36 cellular contexts compared by ENCODE assay signal in the genomic region with DNA sequence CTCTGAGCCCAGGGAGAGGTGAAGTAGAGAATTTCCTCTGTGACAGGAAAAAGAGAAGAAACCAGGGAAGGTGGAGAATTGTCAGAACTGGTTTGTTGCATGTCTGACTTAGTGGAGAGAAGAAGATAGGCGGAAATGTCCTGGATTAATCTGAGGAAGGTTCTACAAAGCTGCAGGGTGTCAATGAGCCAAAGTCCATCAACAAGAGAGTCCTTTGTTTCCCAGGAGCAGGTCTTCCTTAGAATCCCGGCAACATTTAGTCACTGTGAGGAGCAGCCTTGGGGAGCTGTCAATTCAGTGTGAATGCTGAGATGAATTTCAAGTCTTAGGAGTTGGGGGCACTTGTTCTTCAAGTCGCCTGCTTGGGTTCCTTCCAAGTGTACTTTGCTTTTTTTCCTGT.
"Had no signal": no experiment of that assay in that cellular context is flagged by ENCODE, and none has a peak within 500 bp of the region (broad histone marks: within the 10 kb centered on the region; RNA-seq: fewer than 3 reads in every experiment).

No MANE protein-coding gene starts in this region.

- H3K27ac Mint-ChIP-seq: activated CD4-positive, alpha-beta memory T cell treated with anti-CD3 and anti-CD28 coated beads, Interleukin-2, amount 10 ng/mL, durations not matched to agents 7 days and 5 days; activated naive CD4-positive, alpha-beta T cell treated with anti-CD3 and anti-CD28 coated beads, Interleukin-2, amount 10 ng/mL, durations not matched to agents 7 days and 5 days; activated naive CD8-positive, alpha-beta T cell treated with anti-CD3 and anti-CD28 coated beads, Interleukin-2, amount 10 ng/mL, durations not matched to agents 7 days and 5 days; activated T-cell treated with anti-CD3 and anti-CD28 coated beads, Interleukin-2, amount 50 U/mL, for 24 hours; mesothelial cell of epicardium; naive thymus-derived CD4-positive, alpha-beta T cell; stimulated activated memory B cell treated with anti-CD40 and anti-IgM and Interleukin-4, amounts not matched to agents 10 μg/mL and 1 μg/mL and 100 μg/mL, for 72 hours; stimulated activated naive CD8-positive, alpha-beta T cell treated with anti-CD3 and anti-CD28 coated beads, Interleukin-15, amount 100 ng/mL, for 72 hours; type B pancreatic cell had no signal

- H3K9me3 Mint-ChIP-seq: activated CD4-positive, alpha-beta memory T cell treated with anti-CD3 and anti-CD28 coated beads, Interleukin-2, amount 10 ng/mL, durations not matched to agents 7 days and 5 days; activated naive CD8-positive, alpha-beta T cell treated with anti-CD3 and anti-CD28 coated beads, Interleukin-2, amount 10 ng/mL, durations not matched to agents 7 days and 5 days; type B pancreatic cell had no signal

- H3K36me3 ChIP-seq: breast epithelium, colonic mucosa, gastroesophageal sphincter, left lung had no signal

- ATAC-seq: activated CD4-positive, CD25-positive, alpha-beta regulatory T cell treated with anti-CD3 and anti-CD28 coated beads, Interleukin-2, amount 50 U/mL, for 24 hours; gastroesophageal sphincter; left lung; naive thymus-derived CD4-positive, alpha-beta T cell; sciatic nerve; stimulated activated memory B cell treated with anti-CD40 and anti-IgM and Interleukin-4, amounts not matched to agents 10 μg/mL and 1 μg/mL and 100 μg/mL, for 72 hours; stimulated activated naive CD8-positive, alpha-beta T cell treated with anti-CD3 and anti-CD28 coated beads, Interleukin-15, amount 100 ng/mL, for 72 hours had no signal

- H3K27ac ChIP-seq: breast epithelium, colonic mucosa, gastroesophageal sphincter, left lung, skin epidermis, uterus, VCaP had no signal

- H3K4me3 Mint-ChIP-seq: activated CD4-positive, alpha-beta memory T cell treated with anti-CD3 and anti-CD28 coated beads, Interleukin-2, amount 10 ng/mL, durations not matched to agents 7 days and 5 days; activated naive CD4-positive, alpha-beta T cell treated with anti-CD3 and anti-CD28 coated beads, Interleukin-2, amount 10 ng/mL, durations not matched to agents 7 days and 5 days; activated naive CD8-positive, alpha-beta T cell treated with anti-CD3 and anti-CD28 coated beads, Interleukin-2, amount 10 ng/mL, durations not matched to agents 7 days and 5 days; activated T-cell treated with anti-CD3 and anti-CD28 coated beads, Interleukin-2, amount 50 U/mL, for 24 hours; central memory CD8-positive, alpha-beta T cell; mesothelial cell of epicardium; naive thymus-derived CD4-positive, alpha-beta T cell; neural crest cell; stimulated activated memory B cell treated with anti-CD40 and anti-IgM and Interleukin-4, amounts not matched to agents 10 μg/mL and 1 μg/mL and 100 μg/mL, for 72 hours; stimulated activated naive CD8-positive, alpha-beta T cell treated with anti-CD3 and anti-CD28 coated beads, Interleukin-15, amount 100 ng/mL, for 72 hours; type B pancreatic cell had no signal

- DNase-seq: activated CD4-positive, alpha-beta memory T cell treated with anti-CD3 and anti-CD28 coated beads, Interleukin-2, amount 10 ng/mL, durations not matched to agents 7 days and 5 days; activated CD4-positive, alpha-beta T cell treated with anti-CD3 and anti-CD28 coated beads for 48 hours; activated CD8-positive, alpha-beta memory T cell treated with anti-CD3 and anti-CD28 coated beads, Interleukin-2, amount 50 U/mL, for 48 hours; activated gamma-delta T cell; activated naive CD4-positive, alpha-beta T cell treated with anti-CD3 and anti-CD28 coated beads, Interleukin-2, amount 10 ng/mL, durations not matched to agents 7 days and 5 days; activated naive CD8-positive, alpha-beta T cell treated with anti-CD3 and anti-CD28 coated beads, Interleukin-2, amount 10 ng/mL, durations not matched to agents 7 days and 5 days; activated T-cell treated with anti-CD3 and anti-CD28 coated beads, Interleukin-2, amount 50 U/mL, for 24 hours; amygdala; colonic mucosa; effector memory CD4-positive, alpha-beta T cell; erythroblast; hypothalamus; kidney glomerular epithelial cell; left lung; naive thymus-derived CD4-positive, alpha-beta T cell; posterior cingulate gyrus; stimulated activated CD4-positive, alpha-beta T cell treated with anti-CD3 and anti-CD28 coated beads, Interleukin-1b, Interleukin-23, amount 100 ng/mL, for 48 hours; stimulated activated CD4-positive, alpha-beta T cell treated with anti-CD3 and anti-CD28 coated beads, Interleukin-4, amount 100 ng/mL, for 4 hours; stimulated activated CD8-positive, alpha-beta memory T cell treated with anti-CD3 and anti-CD28 coated beads, Interleukin-4, amount 100 ng/mL, for 48 hours; stimulated activated naive CD8-positive, alpha-beta T cell treated with anti-CD3 and anti-CD28 coated beads, Interleukin-15, amount 100 ng/mL, for 72 hours; substantia nigra; T-helper 9 cell; uterus had no signal

- H3K4me1 Mint-ChIP-seq: activated CD4-positive, alpha-beta memory T cell treated with anti-CD3 and anti-CD28 coated beads, Interleukin-2, amount 10 ng/mL, durations not matched to agents 7 days and 5 days; activated naive CD4-positive, alpha-beta T cell treated with anti-CD3 and anti-CD28 coated beads, Interleukin-2, amount 10 ng/mL, durations not matched to agents 7 days and 5 days; activated naive CD8-positive, alpha-beta T cell treated with anti-CD3 and anti-CD28 coated beads, Interleukin-2, amount 10 ng/mL, durations not matched to agents 7 days and 5 days; central memory CD8-positive, alpha-beta T cell; naive thymus-derived CD4-positive, alpha-beta T cell; stimulated activated memory B cell treated with anti-CD40 and anti-IgM and Interleukin-4, amounts not matched to agents 10 μg/mL and 1 μg/mL and 100 μg/mL, for 72 hours; stimulated activated naive CD8-positive, alpha-beta T cell treated with anti-CD3 and anti-CD28 coated beads, Interleukin-15, amount 100 ng/mL, for 72 hours had no signal

- H3K4me1 ChIP-seq: breast epithelium, colonic mucosa, gastroesophageal sphincter, left lung, uterus had no signal

- FAIRE-seq: TTC549 had no signal

- H3K4me3 ChIP-seq: breast epithelium, colonic mucosa, gastroesophageal sphincter, left lung, lung, skin epidermis, uterus had no signal

- H3K9me3 ChIP-seq: breast epithelium, colonic mucosa, uterus had no signal

- H3K27me3 Mint-ChIP-seq: activated CD4-positive, alpha-beta memory T cell treated with anti-CD3 and anti-CD28 coated beads, Interleukin-2, amount 10 ng/mL, durations not matched to agents 7 days and 5 days; activated naive CD4-positive, alpha-beta T cell treated with anti-CD3 and anti-CD28 coated beads, Interleukin-2, amount 10 ng/mL, durations not matched to agents 7 days and 5 days; activated T-cell treated with anti-CD3 and anti-CD28 coated beads, Interleukin-2, amount 50 U/mL, for 24 hours; central memory CD8-positive, alpha-beta T cell; stimulated activated memory B cell treated with anti-CD40 and anti-IgM and Interleukin-4, amounts not matched to agents 10 μg/mL and 1 μg/mL and 100 μg/mL, for 72 hours had no signal

- H3K36me3 Mint-ChIP-seq: activated naive CD4-positive, alpha-beta T cell treated with anti-CD3 and anti-CD28 coated beads, Interleukin-2, amount 10 ng/mL, durations not matched to agents 7 days and 5 days; activated naive CD8-positive, alpha-beta T cell treated with anti-CD3 and anti-CD28 coated beads, Interleukin-2, amount 10 ng/mL, durations not matched to agents 7 days and 5 days; naive thymus-derived CD4-positive, alpha-beta T cell; stimulated activated memory B cell treated with anti-CD40 and anti-IgM and Interleukin-4, amounts not matched to agents 10 μg/mL and 1 μg/mL and 100 μg/mL, for 72 hours; type B pancreatic cell had no signal

- H3K27me3 ChIP-seq: breast epithelium, colonic mucosa, left lung, uterus had no signal
